20 cellular contexts compared by ENCODE assay signal in the genomic region with DNA sequence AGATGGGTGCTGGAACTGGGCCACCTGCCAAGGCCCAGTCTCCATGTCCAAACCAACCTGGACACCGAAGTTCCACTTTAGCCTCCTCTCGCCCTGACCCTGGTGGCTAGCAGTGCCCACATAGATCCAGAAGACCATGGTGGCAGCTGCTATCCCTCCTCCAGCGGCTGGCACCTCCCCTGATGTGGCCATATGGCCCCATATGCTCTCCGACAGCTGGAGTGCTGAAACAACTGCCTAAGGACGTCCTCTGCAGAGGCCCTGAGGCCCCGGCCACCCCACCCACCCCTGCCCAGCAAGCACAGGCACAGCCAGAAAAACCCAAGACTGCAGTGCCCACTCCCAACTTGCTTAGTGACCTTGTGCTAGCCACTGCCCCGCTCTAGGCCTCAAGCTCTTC.
"Had no signal": no experiment of that assay in that cellular context is flagged by ENCODE, and none has a peak within 500 bp of the region (broad histone marks: within the 10 kb centered on the region; RNA-seq: fewer than 3 reads in every experiment).

No MANE protein-coding gene starts in this region.

- H3K36me3 Mint-ChIP-seq: naive thymus-derived CD8-positive, alpha-beta T cell had no signal

- H3K9me3 Mint-ChIP-seq: naive thymus-derived CD8-positive, alpha-beta T cell had no signal

- DNase-seq: effector CD4-positive, alpha-beta T cell; heart right ventricle; hypothalamus; islet precursor cell; mammary epithelial cell; mucosa of descending colon; naive thymus-derived CD8-positive, alpha-beta T cell; nucleus accumbens; pancreas; right cardiac atrium; small intestine; stimulated activated CD4-positive, alpha-beta T cell treated with anti-CD3 and anti-CD28 coated beads, Interleukin-12 subunit alpha, Interleukin-12 subunit beta, amount 100 ng/mL, for 4 hours; stimulated activated naive CD8-positive, alpha-beta T cell treated with anti-CD3 and anti-CD28 coated beads, Interleukin-15, Interleukin-2, amounts not matched to agents 100 U/mL and 50 U/mL, for 24 hours; thyroid gland; upper lobe of left lung; uterus had no signal

- H3K36me3 ChIP-seq: heart right ventricle, pancreas, suprapubic skin, thyroid gland, upper lobe of left lung, uterus had no signal

- ATAC-seq: esophagus mucosa; heart right ventricle; mucosa of descending colon; naive thymus-derived CD8-positive, alpha-beta T cell; pancreas; right cardiac atrium; stimulated activated naive CD8-positive, alpha-beta T cell treated with anti-CD3 and anti-CD28 coated beads, Interleukin-15, Interleukin-2, amounts not matched to agents 100 U/mL and 50 U/mL, for 24 hours had no signal

- H3K27ac Mint-ChIP-seq: progenitor cell of endocrine pancreas had no signal

- H3K4me3 ChIP-seq: coronary artery, heart right ventricle, mucosa of descending colon, pancreas, suprapubic skin, thyroid gland, upper lobe of left lung, uterus had no signal

- H3K27ac ChIP-seq: coronary artery, heart right ventricle, pancreas, suprapubic skin, thyroid gland, upper lobe of left lung, uterus had no signal

- H3K9me3 ChIP-seq: heart right ventricle, mucosa of descending colon, pancreas, suprapubic skin, thyroid gland, upper lobe of left lung, uterus had no signal

- H3K4me3 Mint-ChIP-seq: naive thymus-derived CD8-positive, alpha-beta T cell had no signal
